ENCODE assay signal across 10 cellular contexts in the genomic region with DNA sequence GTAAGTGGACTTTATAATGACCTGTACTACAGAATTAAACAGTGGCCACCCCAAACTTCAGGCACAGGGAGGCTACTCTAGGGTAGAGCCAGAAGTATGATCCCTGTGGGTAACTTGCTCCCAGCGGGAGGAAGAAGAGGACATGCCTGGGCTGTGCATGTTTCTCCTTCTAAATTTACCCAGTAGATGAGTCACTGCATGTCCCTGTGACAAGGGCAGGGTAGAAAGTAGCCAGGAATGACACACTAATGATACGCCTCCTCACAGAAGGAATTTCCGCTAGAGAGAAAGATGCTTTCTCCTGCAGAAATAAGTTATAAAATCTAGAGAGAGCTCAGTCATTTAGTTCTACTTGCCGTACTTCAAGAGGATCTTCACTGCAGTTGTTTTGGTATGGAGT. TPM values are rescaled to one million over a fixed set of nuclear protein-coding genes. Genes with fewer than 3 reads are reported as not detected.
DNase-seq lines count a peak whose midpoint lies in the region; ATAC-seq, FAIRE-seq and TF ChIP-seq lines count a peak whose summit lies in the region.
"Had no signal": no experiment of that assay in that cellular context is flagged by ENCODE, and none has a peak within 500 bp of the region (broad histone marks: within the 10 kb centered on the region; RNA-seq: fewer than 3 reads in every experiment).

No MANE protein-coding gene starts in this region.

- CTCF ChIA-PET in mammary epithelial cell (lab: Charles Lee; ENCODE audit: low non-redundant PET): no interaction called here

- H3K4me3 Mint-ChIP-seq in GM23338: no peak overlapping the region

- no peaks in the 10 kb centered on the region for H4K20me1 ChIP-seq in mammary epithelial cell (ENCODE audit: insufficient read depth, low read length)
- H4K20me1 ChIP-seq in GM23338 (replicated peaks; ENCODE audit: insufficient read depth): no peaks in the 10 kb centered on the region

- in situ Hi-C loops in mammary epithelial cell (cut with MboI; ENCODE audit: low sequenced_read_pairs in 2 of 2): loop anchor here in 1 of 2 donors (25.0 kb wide), 1 partner anchor 389 kb away; no protein-coding TSS in a partner anchor

- no peaks in the 10 kb centered on the region for H3K27me3 Mint-ChIP-seq in GM23338 (ENCODE audit: insufficient read depth, low read depth, poor library complexity)

- H3K36me3 Mint-ChIP-seq in GM23338 (ENCODE audit: low read depth): peaks cover 36% of the 10 kb centered on the region; the same call in 2 of the 3 replicates

- dilution Hi-C loops in mammary epithelial cell (cut with HindIII; ENCODE audit: low sequenced_read_pairs): no loop called here

- BruUV-seq in mammary epithelial cell (replicated peaks; lab: Mats Ljungman, UMichigan): no TSS peak

- WGBS in mammary epithelial cell (ENCODE audit: low coverage, missing lambda C conversion rate): 10% methylated on average over 4 of the region's 4 CpGs

- peak overlapping the region; percentile 54 for H3K9ac ChIP-seq in mammary epithelial cell (ENCODE audit: insufficient read depth, low read length)

- H3K9me3 Mint-ChIP-seq in GM23338: peaks cover 39% of the 10 kb centered on the region

- peak overlapping the region; percentile 17 to 43 (median 39) for H3K4me3 ChIP-seq in mammary epithelial cell (replicated peaks in 1 of 3; ENCODE audit: insufficient read depth in 1 of 3, low read depth in 2 of 3, low read length in 3 of 3)
- no peak overlapping the region for H3K4me3 ChIP-seq in GM23338
- H3K4me3 ChIP-seq: GM12878, testis had no signal

- H3F3A ChIP-seq in GM23338 (replicated peaks; ENCODE audit: low read depth): no peaks in the 10 kb centered on the region

- no peak overlapping the region for H3K27ac Mint-ChIP-seq in GM23338

- no peaks in the 10 kb centered on the region; the same call in 1 of the 2 replicates for H3K9me2 ChIP-seq in GM23338 (ENCODE audit: insufficient read depth)

- TF ChIP-seq CTCF in mammary epithelial cell (conservative IDR thresholded peaks at IDR 0.05 in 1 of 2, IDR thresholded peaks at IDR 0.05 in 1 of 2; ENCODE audit: extremely low read depth in 1 of 2, insufficient read depth in 1 of 2, low read depth in 1 of 2, low read length in 2 of 2) (no peak), GM23338 (conservative IDR thresholded peaks at IDR 0.05; ENCODE audit: low read depth in 2 of 2) (no peak)

- H3K4me1 Mint-ChIP-seq in GM23338: no peaks in the 10 kb centered on the region

- ATAC-seq in HG03378 (IDR thresholded peaks at IDR 0.05; ENCODE audit: unreplicated experiment): no peak
- no peak for ATAC-seq in GM23338
- ATAC-seq: GM12878 had no signal

- DNase-seq in HS-27A (ENCODE audit: low read depth): peak; percentile 49
- peak; percentile 85 for DNase-seq in mammary epithelial cell
- peak; percentile 81 for DNase-seq in islet precursor cell
- peak; percentile 85 for DNase-seq in urothelium cell line (ENCODE audit: low spot score)
- DNase-seq in GM23338 (ENCODE audit: low spot score): no peak
- no peak for DNase-seq in mucosa of gallbladder (ENCODE audit: low spot score)
- DNase-seq: NCI-H2029 treated with DMSO at 0.1 percent for 48 hours, testis had no signal

- H3K27ac ChIP-seq in mammary epithelial cell (ENCODE audit: insufficient read depth, low read depth, low read length) (peak overlapping the region; percentile 73), GM23338 (ENCODE audit: low read depth) (no peak overlapping the region)
- H3K27ac ChIP-seq: testis had no signal

- H3K9me3 ChIP-seq in mammary epithelial cell (replicated peaks; ENCODE audit: insufficient read depth, low read length): peaks cover 5% of the 10 kb centered on the region
- H3K9me3 ChIP-seq: testis had no signal

- peak overlapping the region; percentile 88 for H3K4me2 ChIP-seq in mammary epithelial cell (ENCODE audit: insufficient read depth, low read depth, low read length)
- H3K4me2 ChIP-seq in GM23338: no peak overlapping the region

- no peak for FAIRE-seq in urothelium cell line (lab: Jason Lieb, UNC)
- FAIRE-seq: GM12878 had no signal

- H3K27me3 ChIP-seq in mammary epithelial cell (ENCODE audit: insufficient read depth, low read length): no peaks in the 10 kb centered on the region
- no peaks in the 10 kb centered on the region for H3K27me3 ChIP-seq in GM23338 (ENCODE audit: insufficient read depth)
- H3K27me3 ChIP-seq: testis had no signal

- H3K36me3 ChIP-seq in mammary epithelial cell (ENCODE audit: insufficient read depth, low read length) (no peaks in the 10 kb centered on the region), GM23338 (ENCODE audit: insufficient read depth) (peaks cover 20% of the 10 kb centered on the region; the same call in 1 of the 2 replicates)

- intact Hi-C loops in mammary epithelial cell (cut with micrococcal nuclease): no loop called here

- H3K4me1 ChIP-seq in mammary epithelial cell (ENCODE audit: insufficient read depth, low read length): peaks cover 34% of the 10 kb centered on the region
- H3K4me1 ChIP-seq in GM23338 (ENCODE audit: insufficient read depth): no peaks in the 10 kb centered on the region
- H3K4me1 ChIP-seq: testis had no signal

- peaks cover 5% of the 10 kb centered on the region for H3K79me2 ChIP-seq in mammary epithelial cell (ENCODE audit: insufficient read depth, low read length)
- H3K79me2 ChIP-seq in GM23338 (replicated peaks; ENCODE audit: insufficient read depth): no peaks in the 10 kb centered on the region

- peak overlapping the region; percentile 72 for H2AFZ ChIP-seq in mammary epithelial cell (ENCODE audit: low read depth, low read length)
- H2AFZ ChIP-seq in GM23338: no peak overlapping the region

TF ChIP-seq in GM23338, 12 proteins besides CTCF, POLR2A, EP300 and RAD21 (continues in another document):
- TF ChIP-seq, protein P1, sequence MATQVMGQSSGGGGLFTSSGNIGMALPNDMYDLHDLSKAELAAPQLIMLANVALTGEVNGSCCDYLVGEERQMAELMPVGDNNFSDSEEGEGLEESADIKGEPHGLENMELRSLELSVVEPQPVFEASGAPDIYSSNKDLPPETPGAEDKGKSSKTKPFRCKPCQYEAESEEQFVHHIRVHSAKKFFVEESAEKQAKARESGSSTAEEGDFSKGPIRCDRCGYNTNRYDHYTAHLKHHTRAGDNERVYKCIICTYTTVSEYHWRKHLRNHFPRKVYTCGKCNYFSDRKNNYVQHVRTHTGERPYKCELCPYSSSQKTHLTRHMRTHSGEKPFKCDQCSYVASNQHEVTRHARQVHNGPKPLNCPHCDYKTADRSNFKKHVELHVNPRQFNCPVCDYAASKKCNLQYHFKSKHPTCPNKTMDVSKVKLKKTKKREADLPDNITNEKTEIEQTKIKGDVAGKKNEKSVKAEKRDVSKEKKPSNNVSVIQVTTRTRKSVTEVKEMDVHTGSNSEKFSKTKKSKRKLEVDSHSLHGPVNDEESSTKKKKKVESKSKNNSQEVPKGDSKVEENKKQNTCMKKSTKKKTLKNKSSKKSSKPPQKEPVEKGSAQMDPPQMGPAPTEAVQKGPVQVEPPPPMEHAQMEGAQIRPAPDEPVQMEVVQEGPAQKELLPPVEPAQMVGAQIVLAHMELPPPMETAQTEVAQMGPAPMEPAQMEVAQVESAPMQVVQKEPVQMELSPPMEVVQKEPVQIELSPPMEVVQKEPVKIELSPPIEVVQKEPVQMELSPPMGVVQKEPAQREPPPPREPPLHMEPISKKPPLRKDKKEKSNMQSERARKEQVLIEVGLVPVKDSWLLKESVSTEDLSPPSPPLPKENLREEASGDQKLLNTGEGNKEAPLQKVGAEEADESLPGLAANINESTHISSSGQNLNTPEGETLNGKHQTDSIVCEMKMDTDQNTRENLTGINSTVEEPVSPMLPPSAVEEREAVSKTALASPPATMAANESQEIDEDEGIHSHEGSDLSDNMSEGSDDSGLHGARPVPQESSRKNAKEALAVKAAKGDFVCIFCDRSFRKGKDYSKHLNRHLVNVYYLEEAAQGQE (IDR thresholded peaks at IDR 0.05; ENCODE audit: unreplicated experiment): no peak
- TF ChIP-seq STAT1 (IDR thresholded peaks at IDR 0.05; ENCODE audit: unreplicated experiment): no peak
- no peak for TF ChIP-seq ZNF114 (CRISPR knock-in tag; IDR thresholded peaks at IDR 0.05)
- TF ChIP-seq EZH2phosphoT487 (IDR thresholded peaks at IDR 0.05; ENCODE audit: unreplicated experiment): no peak

RNA-seq across cellular contexts. Expression of a gene that starts 7.5 kb away (rescaled TPM):
- 10 to 100 TPM; 14.0 to 19.3 TPM for total RNA-seq in mammary epithelial cell
- 12.7 TPM for polyA plus RNA-seq in mammary epithelial cell
- 33.3 TPM for polyA minus RNA-seq in mammary epithelial cell
- 1.1 and 2.3 TPM in 2 replicates for total RNA-seq in GM23338 (2014; rRNA removed; shearing (Covaris generic))
- polyA plus RNA-seq in GM23338 (2016; fragmentation: Nextera tagmentation; extraction: Ambion mirVana): 14.2 and 15.5 TPM in 2 replicates
- total RNA-seq in mucosa of gallbladder: 28.7 TPM

Comparison
In these comparisons a context has a peak if more than half of its experiments do, and no peak if none do; other contexts are left out.
1. DNase-seq: peak in HS-27A (single experiment), mammary epithelial cell (single experiment), islet precursor cell (single experiment) and urothelium cell line (single experiment); none in GM23338 (single experiment) and mucosa of gallbladder (single experiment).